8 cellular contexts compared by ENCODE assay signal in genomic region chr10:30456262-30456661, GRCh38. TPM values are rescaled to one million over a fixed set of nuclear protein-coding genes. Genes with fewer than 3 reads are reported as not detected.
A peak's percentile ranks its signal among the peaks of the same experiment; 100 is the strongest.
DNase-seq lines count a peak whose midpoint lies in the region; ATAC-seq and TF ChIP-seq lines count a peak whose summit lies in the region.

No MANE protein-coding gene starts in this region.

- H3K4me3 ChIP-seq in gastroesophageal sphincter (no peak overlapping the region), aorta (ENCODE audit: low read length in 2 of 2) (no peak overlapping the region)

- peak overlapping the region in 3 of 4 donors; percentile 86 to 87 (median 86) for H3K27ac ChIP-seq in gastroesophageal sphincter
- peak overlapping the region; percentile 49 to 99 for H3K27ac ChIP-seq in aorta (ENCODE audit: low read depth in 1 of 2, low read length in 2 of 2)

- intact Hi-C loops in aorta (cut with DNase I) = no loop called here

- H3K36me3 ChIP-seq in gastroesophageal sphincter (peaks cover 0 to 60% of the 10 kb centered on the region in 2 donors), aorta (ENCODE audit: control insufficient read depth in 1 of 2, insufficient read depth in 2 of 2, low read length in 1 of 2) (peaks cover 0 to 10% of the 10 kb centered on the region in 2 donors)

- TF ChIP-seq POLR2A in gastroesophageal sphincter (IDR thresholded peaks at IDR 0.05) = no peak

- no peak for TF ChIP-seq EP300 in gastroesophageal sphincter (IDR thresholded peaks at IDR 0.05)

- 42 to 49% methylated on average over 4 of the region's 4 CpGs for WGBS in gastroesophageal sphincter (ENCODE audit: low coverage in 1 of 2), 2 donors
- WGBS in aorta, 2 donors = 36% methylated on average over 4 of the region's 4 CpGs

- peaks cover 18 to 70% (median 47%) of the 10 kb centered on the region in 3 donors for H3K4me1 ChIP-seq in gastroesophageal sphincter
- H3K4me1 ChIP-seq in aorta (ENCODE audit: control insufficient read depth in 1 of 2, insufficient read depth in 2 of 2, low read length in 2 of 2) = peaks cover 0 to 3% of the 10 kb centered on the region in 2 donors

- ATAC-seq in GM18502 (IDR thresholded peaks at IDR 0.05; ENCODE audit: poor library complexity, unreplicated experiment) = peak; percentile 79
- peak; percentile 72 for ATAC-seq in GM21786 (IDR thresholded peaks at IDR 0.05; ENCODE audit: unreplicated experiment)
- ATAC-seq in gastroesophageal sphincter = no peak
- no peak for ATAC-seq in aorta (ENCODE audit: low FRiP score)
- no peak for ATAC-seq in HG03135 (IDR thresholded peaks at IDR 0.05; ENCODE audit: unreplicated experiment)

- no peaks in the 10 kb centered on the region for H3K27me3 ChIP-seq in gastroesophageal sphincter
- H3K27me3 ChIP-seq in aorta (ENCODE audit: control insufficient read depth in 1 of 2, insufficient read depth in 2 of 2, low read length in 1 of 2) = no peaks in the 10 kb centered on the region

- DNase-seq in NOMO-1 treated with DMSO at 0.1 percent for 48 hours (lab: John Stamatoyannopoulos, UW; ENCODE audit: unreplicated experiment) (peak; percentile 80), aorta (peak in 1 of 2 donors; percentile 59), NCI-H524 (lab: John Stamatoyannopoulos, UW) (no peak), NCI-H2171 treated with DMSO at 0.1 percent for 48 hours (lab: John Stamatoyannopoulos, UW) (no peak)

- H3K9me3 ChIP-seq in gastroesophageal sphincter (no peaks in the 10 kb centered on the region), aorta (ENCODE audit: control insufficient read depth, low read length) (no peaks in the 10 kb centered on the region)

- no peak for TF ChIP-seq CTCF in gastroesophageal sphincter (IDR thresholded peaks at IDR 0.05)

RNA-seq across cellular contexts. Expression of gene MAP3K8, which starts 22.3 kb away (rescaled TPM):
- total RNA-seq in gastroesophageal sphincter = 10 to 100 TPM; 18.4 to 63.8 (median 28.5) TPM
- 10 to 100 TPM; 80.3 to 85.4 TPM for total RNA-seq in aorta
- polyA plus RNA-seq in aorta = 10 to 100 TPM; 17.0 to 57.9 TPM

Comparison
In these comparisons a context has a peak if more than half of its experiments do, and no peak if none do; other contexts are left out.
1. ATAC-seq: peak in GM18502 (single experiment) and GM21786 (single experiment); none in gastroesophageal sphincter (single experiment), aorta (single experiment) and HG03135 (single experiment).